ENCODE assay signal across 20 cellular contexts in the genomic region with DNA sequence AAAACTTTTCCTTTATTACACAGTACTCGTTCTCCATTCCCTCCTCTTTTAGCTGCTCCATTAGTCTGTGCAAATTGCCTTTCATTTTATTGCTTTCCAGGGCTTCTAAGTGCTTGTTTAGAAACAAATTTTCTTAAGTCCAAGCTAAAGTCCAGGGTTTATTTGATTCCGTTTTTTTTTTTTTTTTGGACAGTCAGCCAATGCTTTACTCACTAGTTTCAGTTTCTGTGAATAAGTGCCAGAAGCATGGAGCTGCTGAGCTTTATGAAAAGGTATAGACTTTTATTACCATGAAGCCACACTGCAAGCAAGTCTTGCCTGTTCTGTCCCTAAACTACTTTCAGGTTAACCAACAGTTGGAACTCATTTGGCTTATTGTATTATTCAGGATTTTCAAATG.
DNase-seq lines count a peak whose midpoint lies in the region; ATAC-seq and TF ChIP-seq lines count a peak whose summit lies in the region.
"Had no signal": no experiment of that assay in that cellular context is flagged by ENCODE, and none has a peak within 500 bp of the region (broad histone marks: within the 10 kb centered on the region; RNA-seq: fewer than 3 reads in every experiment).

No MANE protein-coding gene starts in this region.

- intact Hi-C loops in right lobe of liver (cut with DNase I) (no loop called here), adrenal gland (cut with DNase I) (no loop called here)

- peaks cover 10% of the 10 kb centered on the region for H3K36me3 Mint-ChIP-seq in HFFc6 (ENCODE audit: low read depth)

- peak overlapping the region; percentile 63 for H3K27ac Mint-ChIP-seq in HFFc6
- H3K27ac Mint-ChIP-seq: activated CD4-positive, alpha-beta T cell treated with anti-CD3 and anti-CD28 coated beads for 36 hours; endodermal cell had no signal

- H3K4me1 ChIP-seq in right lobe of liver (peaks cover 0 to 7% (median 0%) of the 10 kb centered on the region in 4 donors), adrenal gland (replicated peaks in 1 of 2) (no peaks in the 10 kb centered on the region)
- H3K4me1 ChIP-seq: Caco-2, foreskin keratinocyte, left lung, right atrium auricular region, stomach, upper lobe of left lung had no signal

- peak; percentile 56 for DNase-seq in ACHN
- DNase-seq in HFFc6 = peak; percentile 3
- peak; percentile 35 for DNase-seq in dedifferentiated amniotic fluid mesenchymal stem cell (ENCODE audit: extremely low spot score)
- no peak for DNase-seq in right lobe of liver
- DNase-seq in adrenal gland = no peak
- no peak for DNase-seq in NCI-H1105 (lab: John Stamatoyannopoulos, UW)
- DNase-seq: activated CD4-positive, alpha-beta T cell treated with anti-CD3 and anti-CD28 coated beads for 36 hours; Caco-2; endodermal cell; foreskin keratinocyte; left lung; NCI-H1436 treated with DMSO at 0.1 percent for 48 hours; NCI-H82; stomach; upper lobe of left lung had no signal

- H3K27me3 ChIP-seq in right lobe of liver (no peaks in the 10 kb centered on the region), adrenal gland (no peaks in the 10 kb centered on the region)
- H3K27me3 ChIP-seq: foreskin keratinocyte, left lung, neutrophil, right atrium auricular region, stomach, upper lobe of left lung had no signal

- H3K4me3 ChIP-seq in right lobe of liver (peak overlapping the region in 2 of 3 donors; percentile 25 to 35), adrenal gland (no peak overlapping the region)
- H3K4me3 ChIP-seq: left lung, right atrium auricular region, stomach, upper lobe of left lung had no signal

- H3K27me3 Mint-ChIP-seq in HFFc6 (ENCODE audit: insufficient read depth) = no peaks in the 10 kb centered on the region
- H3K27me3 Mint-ChIP-seq: central memory CD8-positive, alpha-beta T cell had no signal

- no peaks in the 10 kb centered on the region for H3K36me3 ChIP-seq in right lobe of liver
- no peaks in the 10 kb centered on the region for H3K36me3 ChIP-seq in adrenal gland (replicated peaks in 1 of 2)
- H3K36me3 ChIP-seq: left lung, neutrophil, right atrium auricular region, stomach, upper lobe of left lung had no signal

- WGBS in right lobe of liver (ENCODE audit: insufficient coverage, low coverage, low lambda C conversion rate, missing lambda C conversion rate) = 11% methylated on average over 2 of the region's 2 CpGs
- 39 to 43% (median 40%) methylated on average over 2 of the region's 2 CpGs for WGBS in adrenal gland, 4 donors

- H3K9me3 ChIP-seq in right lobe of liver = no peaks in the 10 kb centered on the region
- peaks cover 0 to 5% (median 0%) of the 10 kb centered on the region in 3 donors for H3K9me3 ChIP-seq in adrenal gland (replicated peaks in 1 of 3)
- H3K9me3 ChIP-seq: Caco-2, neutrophil, upper lobe of left lung had no signal

- H3K4me1 Mint-ChIP-seq in HFFc6 (ENCODE audit: low read depth) = peaks cover 17% of the 10 kb centered on the region
- H3K4me1 Mint-ChIP-seq: activated CD4-positive, alpha-beta T cell treated with anti-CD3 and anti-CD28 coated beads for 36 hours; central memory CD8-positive, alpha-beta T cell; endodermal cell had no signal

- peaks cover 15% of the 10 kb centered on the region for H3K9me3 Mint-ChIP-seq in HFFc6

- TF ChIP-seq POLR2A in right lobe of liver (IDR thresholded peaks at IDR 0.05) = no peak
- no peak for TF ChIP-seq POLR2A in adrenal gland (IDR thresholded peaks at IDR 0.05)

- in situ Hi-C loops in ACHN (cut with HindIII; ENCODE audit: low pct_ligation_motif_present, low pct_unique_long_range_greater_than_20kb, low sequenced_read_pairs) = no loop called here

- ATAC-seq in right lobe of liver = peak; percentile 81 to 86 (median 82)
- no peak for ATAC-seq in GM21390 (IDR thresholded peaks at IDR 0.05; ENCODE audit: unreplicated experiment)
- ATAC-seq in HG03175 (IDR thresholded peaks at IDR 0.05; ENCODE audit: unreplicated experiment) = no peak
- ATAC-seq: activated CD4-positive, alpha-beta T cell treated with anti-CD3 and anti-CD28 coated beads for 36 hours; foreskin keratinocyte; left lung had no signal

- peak overlapping the region; percentile 83 for H3K4me3 Mint-ChIP-seq in HFFc6
- H3K4me3 Mint-ChIP-seq: activated CD4-positive, alpha-beta T cell treated with anti-CD3 and anti-CD28 coated beads for 36 hours; central memory CD8-positive, alpha-beta T cell; endodermal cell had no signal

- no peak for TF ChIP-seq CTCF in HFFc6 (IDR thresholded peaks at IDR 0.05)
- no peak for TF ChIP-seq CTCF in right lobe of liver (IDR thresholded peaks at IDR 0.05)
- no peak for TF ChIP-seq CTCF in adrenal gland (IDR thresholded peaks at IDR 0.05)

- H3K27ac ChIP-seq in right lobe of liver (peak overlapping the region in 2 of 3 donors; percentile 45 to 67), adrenal gland (no peak overlapping the region)
- H3K27ac ChIP-seq: foreskin keratinocyte, left lung, neutrophil, right atrium auricular region, stomach, upper lobe of left lung had no signal

Comparison
In these comparisons a context has a peak if more than half of its experiments do, and no peak if none do; other contexts are left out.
1. DNase-seq: peak in ACHN (single experiment), HFFc6 (single experiment) and dedifferentiated amniotic fluid mesenchymal stem cell (single experiment); none in right lobe of liver (0 of 3), adrenal gland (0 of 7) and NCI-H1105 (single experiment).
2. ATAC-seq: peak in right lobe of liver (4 of 4); none in GM21390 (single experiment) and HG03175 (single experiment).
3. H3K27ac ChIP-seq: peak in right lobe of liver (2 of 3); none in adrenal gland (0 of 5).
4. H3K4me3 ChIP-seq: peak in right lobe of liver (2 of 3); none in adrenal gland (0 of 4).